Comparison of ENCODE assay signal across 17 cellular contexts in genomic region chr1:231748744-231749143, GRCh38.
DNase-seq lines count a peak whose midpoint lies in the region; ATAC-seq and TF ChIP-seq lines count a peak whose summit lies in the region.
"Had no signal": no experiment of that assay in that cellular context is flagged by ENCODE, and none has a peak within 500 bp of the region (broad histone marks: within the 10 kb centered on the region; RNA-seq: fewer than 3 reads in every experiment).

No MANE protein-coding gene starts in this region.

- WGBS in gastroesophageal sphincter (ENCODE audit: low coverage in 1 of 2), 2 donors, result 67 to 80% methylated on average over 1 of the region's 1 CpG

- TF ChIP-seq EP300 in gastroesophageal sphincter (IDR thresholded peaks at IDR 0.05), result no peak

- POLR2A ChIA-PET in PC-3 (lab: Charles Lee; ENCODE audit: unreplicated experiment), result no interaction called here

- H3K9me3 ChIP-seq in PC-3 (ENCODE audit: low read length) (no peaks in the 10 kb centered on the region), vagina (peaks cover 4% of the 10 kb centered on the region), gastroesophageal sphincter (peaks cover 0 to 17% (median 0%) of the 10 kb centered on the region in 3 donors)

- no peak overlapping the region for H3K9ac ChIP-seq in PC-3 (ENCODE audit: low read length)

- H3K9me2 ChIP-seq in PC-3 (replicated peaks; ENCODE audit: low read length), result no peaks in the 10 kb centered on the region

- no peak for TF ChIP-seq CTCF in PC-3 (conservative IDR thresholded peaks at IDR 0.05; ENCODE audit: low read depth, low read length)
- TF ChIP-seq CTCF in fibroblast of mammary gland (conservative IDR thresholded peaks at IDR 0.05; ENCODE audit: control insufficient read depth, insufficient read depth, low read depth, low read length), result no peak
- no peak for TF ChIP-seq CTCF in vagina (IDR thresholded peaks at IDR 0.05)
- TF ChIP-seq CTCF in gastroesophageal sphincter (IDR thresholded peaks at IDR 0.05), result no peak
- no peak for TF ChIP-seq CTCF in GM20000 (IDR thresholded peaks at IDR 0.05; ENCODE audit: extremely low read depth, missing control alignments)

- H3K4me1 ChIP-seq in PC-3 (ENCODE audit: insufficient read depth, low read length) (no peaks in the 10 kb centered on the region), vagina (no peaks in the 10 kb centered on the region), gastroesophageal sphincter (no peaks in the 10 kb centered on the region)

- H2AFZ ChIP-seq in PC-3 (ENCODE audit: low read length), result no peak overlapping the region

- H3K79me2 ChIP-seq in PC-3 (ENCODE audit: low read length), result no peaks in the 10 kb centered on the region

- H3K4me3 ChIP-seq in PC-3 (ENCODE audit: low read length) (no peak overlapping the region), fibroblast of mammary gland (ENCODE audit: control insufficient read depth, low read depth, low read length) (no peak overlapping the region), vagina (no peak overlapping the region), gastroesophageal sphincter (no peak overlapping the region)
- H3K4me3 ChIP-seq: skin epidermis had no signal

- CTCF ChIA-PET in PC-3 (lab: Charles Lee), result no interaction called here

- H3K27ac ChIP-seq in PC-3 (ENCODE audit: low read length) (no peak overlapping the region), vagina (no peak overlapping the region), gastroesophageal sphincter (no peak overlapping the region)
- H3K27ac ChIP-seq: skin epidermis had no signal

- no peaks in the 10 kb centered on the region for H3F3A ChIP-seq in PC-3 (ENCODE audit: low read length, unreplicated experiment)

- no peak overlapping the region for H3K4me2 ChIP-seq in PC-3 (ENCODE audit: low read length)

- ATAC-seq in PC-3 (no peak), gastroesophageal sphincter (no peak)
- ATAC-seq: left cardiac atrium had no signal

- DNase-seq in COLO668 (lab: John Stamatoyannopoulos, UW; ENCODE audit: unreplicated experiment) (peak; percentile 48), EH (ENCODE audit: low read depth) (peak; percentile 7), PC-3 (peak; percentile 10), fibroblast of mammary gland (ENCODE audit: low read depth) (peak; percentile 5), vagina (ENCODE audit: extremely low spot score in 2 of 2) (no peak), GM20000 (ENCODE audit: low spot score) (no peak)
- DNase-seq: activated CD4-positive, alpha-beta T cell treated with anti-CD3 and anti-CD28 coated beads, Interleukin-2, amount 10 ng/mL, durations not matched to agents 7 days and 5 days; activated gamma-delta T cell treated with Interleukin-2 at 50 U/mL for 16 hours; aorta; Caco-2; foreskin fibroblast; left cardiac atrium; NCI-H187; stimulated activated CD4-positive, alpha-beta T cell treated with anti-CD3 and anti-CD28 coated beads, Interleukin-4, amount 100 ng/mL, for 1 hour; SW 1271 had no signal

- no peak for TF ChIP-seq POLR2A in vagina (IDR thresholded peaks at IDR 0.05)
- TF ChIP-seq POLR2A in gastroesophageal sphincter (IDR thresholded peaks at IDR 0.05), result no peak

- no TSS peak for BruUV-seq in PC-3 (replicated peaks; lab: Mats Ljungman, UMichigan)

- H3K36me3 ChIP-seq in PC-3 (ENCODE audit: low read depth, low read length) (no peaks in the 10 kb centered on the region), vagina (peaks cover 0 to 5% of the 10 kb centered on the region in 2 donors), gastroesophageal sphincter (peaks cover 0 to 24% of the 10 kb centered on the region in 2 donors)

- no peaks in the 10 kb centered on the region for H4K20me1 ChIP-seq in PC-3 (ENCODE audit: low read length)

- H3K27me3 ChIP-seq in PC-3 (ENCODE audit: low read length) (no peaks in the 10 kb centered on the region), vagina (no peaks in the 10 kb centered on the region), gastroesophageal sphincter (no peaks in the 10 kb centered on the region)

- intact Hi-C loops in PC-3 (cut with micrococcal nuclease) (no loop called here), vagina (cut with DNase I) (no loop called here)

Comparison
In these comparisons a context has a peak if more than half of its experiments do, and no peak if none do; other contexts are left out.
1. DNase-seq: peak in COLO668 (single experiment), EH (single experiment), PC-3 (single experiment) and fibroblast of mammary gland (single experiment); none in vagina (0 of 2) and GM20000 (single experiment).